ENCODE assay signal across 26 cellular contexts in the genomic region with DNA sequence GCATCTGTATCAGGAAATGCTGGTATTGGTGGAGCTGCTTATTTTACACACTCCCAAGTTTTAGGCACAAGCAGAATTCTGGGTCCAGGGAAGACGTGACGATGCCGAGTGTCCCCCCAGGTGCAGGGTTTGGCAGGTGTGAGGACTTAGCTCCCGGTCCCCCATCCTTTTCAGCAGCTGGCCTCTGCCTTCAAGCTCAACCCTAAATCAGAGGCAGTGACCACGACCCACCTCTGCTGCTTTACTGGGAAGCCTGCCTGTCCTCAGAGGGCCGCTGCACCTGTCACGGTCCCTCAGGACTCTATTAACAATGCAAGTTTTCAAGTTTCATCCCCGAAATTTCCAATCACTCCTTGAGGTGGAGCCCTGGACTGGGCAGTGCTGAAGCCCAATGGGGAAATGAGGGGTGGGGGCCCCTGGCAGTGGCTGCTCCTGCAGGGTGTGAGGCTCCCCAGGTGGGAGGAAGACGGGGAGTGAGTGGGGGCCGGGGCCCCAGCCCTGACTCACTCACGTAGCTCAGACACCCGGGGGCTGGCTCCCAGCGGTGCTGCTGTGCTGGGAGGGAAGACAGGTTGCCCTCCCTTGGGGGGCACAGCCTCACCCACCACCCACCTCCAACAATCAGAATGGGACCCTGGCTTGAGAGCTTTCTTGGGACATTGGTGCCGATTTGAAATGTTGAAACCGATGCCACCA.
"Had no signal": no experiment of that assay in that cellular context is flagged by ENCODE, and none has a peak within 500 bp of the region (broad histone marks: within the 10 kb centered on the region; RNA-seq: fewer than 3 reads in every experiment).

No MANE protein-coding gene starts in this region.

- H3K27ac Mint-ChIP-seq: activated CD4-positive, alpha-beta memory T cell treated with anti-CD3 and anti-CD28 coated beads for 36 hours; activated CD4-positive, alpha-beta T cell treated with anti-CD3 and anti-CD28 coated beads, Interleukin-2, amount 10 ng/mL, durations not matched to agents 24 days and 14 days; activated naive CD8-positive, alpha-beta T cell; activated T-cell treated with anti-CD3 and anti-CD28 coated beads, Interleukin-2, amount 50 U/mL, for 24 hours; nephron; progenitor cell of endocrine pancreas; T-helper 1 cell treated with Interleukin-12 subunit alpha and Interleukin-12 subunit beta and Interleukin-4 antibody, amounts not matched to agents 30 μg/mL and 1 μg/mL, for 36 hours had no signal

- DNase-seq: activated CD4-positive, alpha-beta memory T cell treated with anti-CD3 and anti-CD28 coated beads for 36 hours; activated CD4-positive, alpha-beta T cell treated with anti-CD3 and anti-CD28 coated beads, Interleukin-2, amount 10 ng/mL, durations not matched to agents 24 days and 14 days; activated CD8-positive, alpha-beta memory T cell treated with anti-CD3 and anti-CD28 coated beads, Interleukin-2, amount 50 U/mL, for 4 hours; activated T-cell treated with anti-CD3 and anti-CD28 coated beads, Interleukin-2, amount 50 U/mL, for 24 hours; anterior cingulate cortex; body of pancreas; cerebellar nuclear complex; cortex of kidney; foreskin keratinocyte; mesenchymal stem cell; retina; stimulated activated naive CD4-positive, alpha-beta T cell; SW 1271; T-helper 9 cell; tibial artery; upper lobe of right lung had no signal

- H3K4me3 ChIP-seq: body of pancreas, esophagus muscularis mucosa, SK-N-MC, suprapubic skin, tibial artery, upper lobe of right lung had no signal

- H3K9me3 ChIP-seq: body of pancreas, esophagus muscularis mucosa, neutrophil, suprapubic skin, tibial artery, upper lobe of right lung had no signal

- H3K27me3 ChIP-seq: body of pancreas, esophagus muscularis mucosa, foreskin keratinocyte, neutrophil, suprapubic skin, tibial artery, upper lobe of right lung had no signal

- H3K4me1 ChIP-seq: body of pancreas, foreskin keratinocyte, suprapubic skin, upper lobe of right lung had no signal

- H3K9me3 Mint-ChIP-seq: activated T-cell treated with anti-CD3 and anti-CD28 coated beads, Interleukin-2, amount 50 U/mL, for 24 hours; nephron had no signal

- H3K4me3 Mint-ChIP-seq: activated CD4-positive, alpha-beta memory T cell treated with anti-CD3 and anti-CD28 coated beads for 36 hours; activated CD4-positive, alpha-beta T cell treated with anti-CD3 and anti-CD28 coated beads, Interleukin-2, amount 10 ng/mL, durations not matched to agents 24 days and 14 days; activated naive CD8-positive, alpha-beta T cell; activated T-cell treated with anti-CD3 and anti-CD28 coated beads, Interleukin-2, amount 50 U/mL, for 24 hours; nephron; T-helper 1 cell treated with Interleukin-12 subunit alpha and Interleukin-12 subunit beta and Interleukin-4 antibody, amounts not matched to agents 30 μg/mL and 1 μg/mL, for 36 hours had no signal

- H3K27ac ChIP-seq: body of pancreas, esophagus muscularis mucosa, foreskin keratinocyte, neutrophil, SK-N-MC, suprapubic skin, tibial artery, upper lobe of right lung, VCaP had no signal

- ATAC-seq: activated CD4-positive, CD25-positive, alpha-beta regulatory T cell treated with anti-CD3 and anti-CD28 coated beads, Interleukin-2, amount 50 U/mL, for 24 hours; body of pancreas; foreskin keratinocyte; upper lobe of right lung had no signal

- H3K27me3 Mint-ChIP-seq: activated CD4-positive, alpha-beta memory T cell treated with anti-CD3 and anti-CD28 coated beads for 36 hours; activated CD4-positive, alpha-beta T cell treated with anti-CD3 and anti-CD28 coated beads, Interleukin-2, amount 10 ng/mL, durations not matched to agents 24 days and 14 days; activated naive CD8-positive, alpha-beta T cell; activated T-cell treated with anti-CD3 and anti-CD28 coated beads, Interleukin-2, amount 50 U/mL, for 24 hours; progenitor cell of endocrine pancreas had no signal
